Comparison of ENCODE assay signal across 17 cellular contexts in genomic region chr18:47168913-47169312, GRCh38.
"Had no signal": no experiment of that assay in that cellular context is flagged by ENCODE, and none has a peak within 500 bp of the region (broad histone marks: within the 10 kb centered on the region; RNA-seq: fewer than 3 reads in every experiment).

No MANE protein-coding gene starts in this region.

- H3K36me3 Mint-ChIP-seq: stimulated activated memory B cell treated with anti-CD40 and anti-IgM and Interleukin-4, amounts not matched to agents 10 μg/mL and 1 μg/mL and 100 μg/mL, for 72 hours had no signal

- H3K27me3 ChIP-seq: adrenal gland, gastrocnemius medialis, heart right ventricle, right atrium auricular region, transverse colon had no signal

- H3K27me3 Mint-ChIP-seq: stimulated activated memory B cell treated with anti-CD40 and anti-IgM and Interleukin-4, amounts not matched to agents 10 μg/mL and 1 μg/mL and 100 μg/mL, for 72 hours; T-helper 17 cell had no signal

- H3K4me3 ChIP-seq: adrenal gland, coronary artery, gastrocnemius medialis, heart right ventricle, right atrium auricular region, skin epidermis, transverse colon had no signal

- H3K4me3 Mint-ChIP-seq: activated naive CD4-positive, alpha-beta T cell treated with anti-CD3 and anti-CD28 coated beads for 36 hours; stimulated activated memory B cell treated with anti-CD40 and anti-IgM and Interleukin-4, amounts not matched to agents 10 μg/mL and 1 μg/mL and 100 μg/mL, for 72 hours; T-helper 17 cell had no signal

- H3K27ac ChIP-seq: adrenal gland, coronary artery, gastrocnemius medialis, heart right ventricle, right atrium auricular region, skin epidermis, transverse colon had no signal

- H3K36me3 ChIP-seq: adrenal gland, gastrocnemius medialis, right atrium auricular region, transverse colon had no signal

- H3K27ac Mint-ChIP-seq: activated naive CD4-positive, alpha-beta T cell treated with anti-CD3 and anti-CD28 coated beads for 36 hours; stimulated activated memory B cell treated with anti-CD40 and anti-IgM and Interleukin-4, amounts not matched to agents 10 μg/mL and 1 μg/mL and 100 μg/mL, for 72 hours; T-helper 17 cell had no signal

- H3K9me3 Mint-ChIP-seq: activated naive CD4-positive, alpha-beta T cell treated with anti-CD3 and anti-CD28 coated beads for 36 hours; stimulated activated memory B cell treated with anti-CD40 and anti-IgM and Interleukin-4, amounts not matched to agents 10 μg/mL and 1 μg/mL and 100 μg/mL, for 72 hours had no signal

- DNase-seq: activated CD4-positive, CD25-positive, alpha-beta regulatory T cell; activated naive CD4-positive, alpha-beta T cell treated with anti-CD3 and anti-CD28 coated beads for 36 hours; adrenal gland; caudate nucleus; effector CD4-positive, alpha-beta T cell; gastrocnemius medialis; heart right ventricle; kidney; left ventricle myocardium superior; posterior cingulate gyrus; substantia nigra; T-helper 17 cell; transverse colon had no signal

- ATAC-seq: gastrocnemius medialis; heart right ventricle; left ventricle myocardium superior; stimulated activated memory B cell treated with anti-CD40 and anti-IgM and Interleukin-4, amounts not matched to agents 10 μg/mL and 1 μg/mL and 100 μg/mL, for 72 hours; T-helper 17 cell had no signal

- H3K9me3 ChIP-seq: adrenal gland, gastrocnemius medialis, heart right ventricle, right atrium auricular region, transverse colon had no signal
